Comparison of ENCODE assay signal across 10 cellular contexts in the genomic region with DNA sequence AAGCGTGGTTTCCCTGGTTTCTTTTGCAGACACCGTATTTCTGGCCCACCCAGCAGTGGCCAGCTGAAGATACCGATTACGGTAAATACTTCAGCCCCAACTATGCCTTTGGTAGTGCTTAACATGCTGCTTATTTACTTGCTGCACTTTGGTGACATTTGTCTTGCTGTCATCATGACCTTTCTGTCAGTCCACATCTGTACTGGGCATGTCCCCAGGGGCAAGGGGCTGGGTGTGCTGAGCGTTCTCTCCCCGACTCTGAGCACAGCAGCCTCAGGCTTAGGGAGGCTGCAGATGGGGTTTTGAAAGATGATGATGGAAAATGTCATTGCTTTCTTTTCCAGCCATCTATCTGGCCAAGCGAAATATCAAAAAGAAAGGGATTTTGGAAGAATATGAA.
"Had no signal": no experiment of that assay in that cellular context is flagged by ENCODE, and none has a peak within 500 bp of the region (broad histone marks: within the 10 kb centered on the region; RNA-seq: fewer than 3 reads in every experiment).

No MANE protein-coding gene starts in this region.

- H3K4me3 Mint-ChIP-seq: HFFc6, IgD-negative memory B cell had no signal

- H3K4me3 ChIP-seq: HAP-1 had no signal

- H3K4me1 ChIP-seq: HAP-1 had no signal

- H3K9me3 Mint-ChIP-seq: HFFc6 had no signal

- H3K9me3 ChIP-seq: HAP-1 had no signal

- DNase-seq: GOT3, H7, HFFc6, KBM-7 had no signal

- H3K36me3 Mint-ChIP-seq: IgD-negative memory B cell had no signal

- ATAC-seq: HCT116, HepG2 had no signal

- H3K27ac Mint-ChIP-seq: HFFc6, IgD-negative memory B cell had no signal

- H3K4me2 ChIP-seq: KMS-11 had no signal

- H3K36me3 ChIP-seq: HAP-1 had no signal

- H3K27ac ChIP-seq: HL-60, KMS-11 had no signal
